15 cellular contexts compared by ENCODE assay signal in genomic region chr6:73234732-73235131, GRCh38.
DNase-seq lines count a peak whose midpoint lies in the region; ATAC-seq and TF ChIP-seq lines count a peak whose summit lies in the region.
"Had no signal": no experiment of that assay in that cellular context is flagged by ENCODE, and none has a peak within 500 bp of the region (broad histone marks: within the 10 kb centered on the region; RNA-seq: fewer than 3 reads in every experiment).

No MANE protein-coding gene starts in this region.

- H3K9me3 Mint-ChIP-seq in activated T-cell treated with anti-CD3 and anti-CD28 coated beads, Interleukin-2, amount 50 U/mL, for 24 hours, result no peaks in the 10 kb centered on the region
- H3K9me3 Mint-ChIP-seq: activated T-helper 1 cell treated with anti-CD3 and anti-CD28 coated beads, Interleukin-12 subunit alpha, Interleukin-12 subunit beta, Interleukin-2, Interleukin-4 antibody, amounts not matched to agents 30 ng/mL and 10 ng/mL and 1 ng/mL, durations not matched to agents 14 hours and 24 hours and 36 hours; dendritic cell treated with granulocyte-macrophage colony-stimulating factor and Interleukin-4, amounts not matched to agents 40 ng/mL and 50 ng/mL, for 4 days had no signal

- no peaks in the 10 kb centered on the region for H3K27me3 Mint-ChIP-seq in activated T-cell treated with anti-CD3 and anti-CD28 coated beads, Interleukin-2, amount 50 U/mL, for 24 hours
- H3K27me3 Mint-ChIP-seq: dendritic cell treated with granulocyte-macrophage colony-stimulating factor and Interleukin-4, amounts not matched to agents 40 ng/mL and 50 ng/mL, for 4 days had no signal

- H3K36me3 Mint-ChIP-seq in activated T-cell treated with anti-CD3 and anti-CD28 coated beads, Interleukin-2, amount 50 U/mL, for 24 hours (ENCODE audit: low read depth), result no peaks in the 10 kb centered on the region

- no peaks in the 10 kb centered on the region for H3K4me1 Mint-ChIP-seq in activated T-cell treated with anti-CD3 and anti-CD28 coated beads, Interleukin-2, amount 50 U/mL, for 24 hours (ENCODE audit: low read depth)

- H3K4me3 ChIP-seq in AG09309 (ENCODE audit: control insufficient read depth, low read depth, low read length), result no peak overlapping the region
- H3K4me3 ChIP-seq: BLaER1 treated with 17β-estradiol and CSF1 and Interleukin-3, amounts not matched to agents 10 nM and 100 nM; K562 had no signal

- no peak overlapping the region for H3K27ac Mint-ChIP-seq in activated T-cell treated with anti-CD3 and anti-CD28 coated beads, Interleukin-2, amount 50 U/mL, for 24 hours
- H3K27ac Mint-ChIP-seq: activated T-helper 1 cell treated with anti-CD3 and anti-CD28 coated beads, Interleukin-12 subunit alpha, Interleukin-12 subunit beta, Interleukin-2, Interleukin-4 antibody, amounts not matched to agents 30 ng/mL and 10 ng/mL and 1 ng/mL, durations not matched to agents 14 hours and 24 hours and 36 hours; dendritic cell treated with granulocyte-macrophage colony-stimulating factor and Interleukin-4, amounts not matched to agents 40 ng/mL and 50 ng/mL, for 4 days had no signal

- DNase-seq in AG09309 (ENCODE audit: low read depth) (peak; percentile 46), HS-27A (ENCODE audit: low read depth) (peak; percentile 19), amniotic epithelial cell (ENCODE audit: low read depth) (peak; percentile 87), hepatic stellate cell (ENCODE audit: low spot score) (peak; percentile 37), Ammon's horn (ENCODE audit: low spot score) (no peak), NCI-H2029 treated with DMSO at 0.1 percent for 48 hours (lab: John Stamatoyannopoulos, UW) (no peak)
- DNase-seq in activated T-cell treated with anti-CD3 and anti-CD28 coated beads, Interleukin-2, amount 50 U/mL, for 24 hours, result no peak
- DNase-seq: activated CD4-positive, alpha-beta T cell treated with anti-CD3 and anti-CD28 coated beads, Interleukin-2, amount 50 U/mL, for 1 hour; DND-41; NCI-H1694 treated with DMSO at 0.1 percent for 48 hours had no signal

- H3K4me3 Mint-ChIP-seq in activated T-cell treated with anti-CD3 and anti-CD28 coated beads, Interleukin-2, amount 50 U/mL, for 24 hours, result no peak overlapping the region
- H3K4me3 Mint-ChIP-seq: activated T-helper 1 cell treated with anti-CD3 and anti-CD28 coated beads, Interleukin-12 subunit alpha, Interleukin-12 subunit beta, Interleukin-2, Interleukin-4 antibody, amounts not matched to agents 30 ng/mL and 10 ng/mL and 1 ng/mL, durations not matched to agents 14 hours and 24 hours and 36 hours; dendritic cell treated with granulocyte-macrophage colony-stimulating factor and Interleukin-4, amounts not matched to agents 40 ng/mL and 50 ng/mL, for 4 days had no signal

- no peak for TF ChIP-seq CTCF in AG09309 (IDR thresholded peaks at IDR 0.05; ENCODE audit: control insufficient read depth, insufficient read depth, low read depth, low read length, missing control alignments)

- no peak for ATAC-seq in HG02981 (IDR thresholded peaks at IDR 0.05; ENCODE audit: unreplicated experiment)
- ATAC-seq: K562 had no signal

Comparison
In these comparisons a context has a peak if more than half of its experiments do, and no peak if none do; other contexts are left out.
1. DNase-seq: peak in AG09309 (single experiment), HS-27A (single experiment), amniotic epithelial cell (single experiment) and hepatic stellate cell (single experiment); none in Ammon's horn (single experiment), NCI-H2029 treated with DMSO at 0.1 percent for 48 hours (single experiment) and activated T-cell treated with anti-CD3 and anti-CD28 coated beads, Interleukin-2, amount 50 U/mL, for 24 hours (single experiment).